10 cellular contexts compared by ENCODE assay signal in the genomic region with DNA sequence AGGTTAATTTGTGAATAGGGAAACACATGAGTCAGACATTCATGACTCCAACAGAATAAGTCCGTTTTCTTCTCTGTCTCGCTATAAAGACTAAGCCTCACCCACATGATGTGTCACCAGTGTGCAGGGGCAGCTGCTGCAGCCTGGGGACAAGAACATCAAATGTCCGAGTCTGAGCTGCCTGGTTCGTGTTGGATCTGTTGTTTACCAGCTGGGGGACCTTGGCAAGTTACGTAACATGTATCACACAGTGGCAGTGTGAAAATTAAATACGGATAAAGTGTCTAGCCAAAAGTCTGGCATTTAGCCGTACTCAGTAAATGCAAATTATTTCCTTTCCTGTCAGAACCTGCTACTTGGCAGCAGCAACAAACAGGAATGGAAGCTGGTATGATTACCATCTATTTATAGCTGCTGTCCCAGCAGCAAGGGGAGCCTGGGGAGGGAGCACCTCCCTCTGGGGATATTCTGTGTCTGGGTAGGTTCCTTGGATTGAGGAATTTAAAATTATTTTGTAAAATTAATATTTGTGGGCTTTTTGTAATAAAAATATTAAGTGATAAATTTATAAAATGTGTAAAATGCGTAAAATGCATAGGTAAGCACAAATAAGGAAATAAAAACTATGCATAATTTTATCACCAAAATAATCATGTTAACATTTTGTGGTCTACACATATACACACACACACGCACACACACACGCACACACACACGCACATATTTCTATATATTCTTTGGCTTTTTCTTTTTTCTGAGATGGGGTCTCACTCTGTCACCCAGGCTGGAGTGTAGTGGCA. TPM values are rescaled to one million over a fixed set of nuclear protein-coding genes. Genes with fewer than 3 reads are reported as not detected.
A peak's percentile ranks its signal among the peaks of the same experiment; 100 is the strongest.
DNase-seq lines count a peak whose midpoint lies in the region; ATAC-seq and TF ChIP-seq lines count a peak whose summit lies in the region.
"Had no signal": no experiment of that assay in that cellular context is flagged by ENCODE, and none has a peak within 500 bp of the region (broad histone marks: within the 10 kb centered on the region; RNA-seq: fewer than 3 reads in every experiment).

No MANE protein-coding gene starts in this region.

- no peak overlapping the region for H3K14ac ChIP-seq in trophoblast cell (ENCODE audit: low read length)

- peak; percentile 91 for DNase-seq in G401 (ENCODE audit: low spot score)
- DNase-seq in RKO (ENCODE audit: low spot score) = peak; percentile 70
- DNase-seq in fibroblast of the aortic adventitia (ENCODE audit: low read depth) = peak; percentile 4
- peak; percentile 36 to 45 for DNase-seq in trophoblast cell
- DNase-seq in activated CD4-positive, alpha-beta memory T cell treated with anti-CD3 and anti-CD28 coated beads, Interleukin-2, amount 10 ng/mL, durations not matched to agents 7 days and 5 days = no peak
- DNase-seq: activated naive CD4-positive, alpha-beta T cell treated with Interleukin-2 at 50 U/mL for 16 hours; NCI-H1436 treated with DMSO at 0.1 percent for 48 hours had no signal

- no peak overlapping the region for H3K4me2 ChIP-seq in trophoblast cell (ENCODE audit: low read length)

- H3K4me1 ChIP-seq in trophoblast cell (ENCODE audit: control insufficient read depth in 1 of 2, insufficient read depth in 2 of 2, low read length in 2 of 2) = no peaks in the 10 kb centered on the region

- H2AFZ ChIP-seq in trophoblast cell (ENCODE audit: insufficient read depth, low read length, poor library complexity) = no peak overlapping the region

- no peaks in the 10 kb centered on the region for H3K27me3 ChIP-seq in trophoblast cell (ENCODE audit: insufficient read depth, low read length)

- H3K4me3 ChIP-seq in fibroblast of the aortic adventitia (ENCODE audit: low read depth, low read length) (no peak overlapping the region), trophoblast cell (ENCODE audit: low read depth, low read length) (no peak overlapping the region)

- H3K36me3 ChIP-seq in trophoblast cell (ENCODE audit: control insufficient read depth in 1 of 2, insufficient read depth in 2 of 2, low read length in 2 of 2) = no peaks in the 10 kb centered on the region

- H2BK5ac ChIP-seq in trophoblast cell (ENCODE audit: low read depth, low read length, poor library complexity) = no peak overlapping the region

- CTCF ChIA-PET in activated CD4-positive, alpha-beta memory T cell treated with anti-CD3 and anti-CD28 coated beads, Interleukin-2, amount 10 ng/mL, durations not matched to agents 7 days and 5 days (lab: Charles Lee) = interaction anchor here (0.8 to 1.9 kb wide), 2 partner anchors 18 to 19 kb away, joined by 3 to 5 read pairs; no protein-coding TSS in a partner anchor

- in situ Hi-C loops in G401 (cut with HindIII; ENCODE audit: low sequenced_read_pairs) = no loop called here

- peaks cover 1% of the 10 kb centered on the region for H3K79me1 ChIP-seq in trophoblast cell (ENCODE audit: low read length)

- no peak overlapping the region for H3K4ac ChIP-seq in trophoblast cell (ENCODE audit: low read depth, low read length)

- no peaks in the 10 kb centered on the region for H3K9me3 Mint-ChIP-seq in activated CD4-positive, alpha-beta memory T cell treated with anti-CD3 and anti-CD28 coated beads, Interleukin-2, amount 10 ng/mL, durations not matched to agents 7 days and 5 days

- H3K9ac ChIP-seq in trophoblast cell (ENCODE audit: low read length) = no peak overlapping the region

- H2BK120ac ChIP-seq in trophoblast cell (ENCODE audit: insufficient read depth, low read length, poor library complexity) = no peak overlapping the region

- H3K36me3 Mint-ChIP-seq in activated CD4-positive, alpha-beta memory T cell treated with anti-CD3 and anti-CD28 coated beads, Interleukin-2, amount 10 ng/mL, durations not matched to agents 7 days and 5 days (ENCODE audit: low read depth) = peaks cover 3% of the 10 kb centered on the region

- ATAC-seq in HG03108 (IDR thresholded peaks at IDR 0.05; ENCODE audit: unreplicated experiment) (no peak), GM21390 (IDR thresholded peaks at IDR 0.05; ENCODE audit: unreplicated experiment) (no peak), GM18502 (IDR thresholded peaks at IDR 0.05; ENCODE audit: poor library complexity, unreplicated experiment) (no peak)

- H3K27ac ChIP-seq in trophoblast cell (ENCODE audit: low read depth, low read length) = no peak overlapping the region

- no peak overlapping the region for H4K12ac ChIP-seq in trophoblast cell (ENCODE audit: low read depth, low read length)

- no peak for TF ChIP-seq CTCF in fibroblast of the aortic adventitia (IDR thresholded peaks at IDR 0.05; ENCODE audit: insufficient read depth, low read length)

- no peak overlapping the region for H4K8ac ChIP-seq in trophoblast cell (ENCODE audit: low read depth, low read length)

- no peak overlapping the region for H4K91ac ChIP-seq in trophoblast cell (ENCODE audit: low read depth, low read length)

- H3K27ac Mint-ChIP-seq in activated CD4-positive, alpha-beta memory T cell treated with anti-CD3 and anti-CD28 coated beads, Interleukin-2, amount 10 ng/mL, durations not matched to agents 7 days and 5 days = no peak overlapping the region

- WGBS in trophoblast cell (ENCODE audit: extremely low coverage, insufficient coverage, insufficient read length) = 100% methylated on average over 1 of the region's 11 CpGs

- peaks cover 1% of the 10 kb centered on the region for H3K79me2 ChIP-seq in trophoblast cell (ENCODE audit: control insufficient read depth, insufficient read depth, low read length, poor library complexity)

- no peak overlapping the region for H3K23ac ChIP-seq in trophoblast cell (ENCODE audit: low read length)

- no peaks in the 10 kb centered on the region for H3K9me3 ChIP-seq in trophoblast cell (ENCODE audit: insufficient read depth, low read depth, low read length)

- POLR2A ChIA-PET in activated CD4-positive, alpha-beta memory T cell treated with anti-CD3 and anti-CD28 coated beads, Interleukin-2, amount 10 ng/mL, durations not matched to agents 7 days and 5 days (lab: Charles Lee) = no interaction called here

- H2AK5ac ChIP-seq in trophoblast cell (ENCODE audit: low read length) = no peak overlapping the region

- H3K18ac ChIP-seq in trophoblast cell (ENCODE audit: low read length) = no peak overlapping the region

- H2BK12ac ChIP-seq in trophoblast cell (ENCODE audit: low read length) = no peak overlapping the region

- peaks cover 16% of the 10 kb centered on the region for H3K4me1 Mint-ChIP-seq in activated CD4-positive, alpha-beta memory T cell treated with anti-CD3 and anti-CD28 coated beads, Interleukin-2, amount 10 ng/mL, durations not matched to agents 7 days and 5 days

- H3K27me3 Mint-ChIP-seq in activated CD4-positive, alpha-beta memory T cell treated with anti-CD3 and anti-CD28 coated beads, Interleukin-2, amount 10 ng/mL, durations not matched to agents 7 days and 5 days = peaks cover 26% of the 10 kb centered on the region

- no peak overlapping the region for H3K4me3 Mint-ChIP-seq in activated CD4-positive, alpha-beta memory T cell treated with anti-CD3 and anti-CD28 coated beads, Interleukin-2, amount 10 ng/mL, durations not matched to agents 7 days and 5 days

RNA-seq across cellular contexts. Expression of a gene that starts 1.3 kb away (rescaled TPM):
- total RNA-seq in G401 (2014; rRNA removed; shearing (Covaris generic)) = not detected in 2 replicates
- total RNA-seq in fibroblast of the aortic adventitia (ENCODE audit: low replicate concordance) = not detected in 2 replicates
- not detected in 2 replicates for polyA plus RNA-seq in trophoblast cell (2013)
- total RNA-seq in activated CD4-positive, alpha-beta memory T cell treated with anti-CD3 and anti-CD28 coated beads, Interleukin-2, amount 10 ng/mL, durations not matched to agents 7 days and 5 days = not detected

RNA-seq across cellular contexts. Expression of a gene that starts 4.8 kb away (rescaled TPM):
- 22.9 and 29.4 TPM in 2 replicates for total RNA-seq in G401 (2014; rRNA removed; shearing (Covaris generic))
- 10.5 and 26.7 TPM in 2 replicates for total RNA-seq in fibroblast of the aortic adventitia (ENCODE audit: low replicate concordance)
- 14.3 and 14.6 TPM in 2 replicates for polyA plus RNA-seq in trophoblast cell (2013)
- total RNA-seq in activated CD4-positive, alpha-beta memory T cell treated with anti-CD3 and anti-CD28 coated beads, Interleukin-2, amount 10 ng/mL, durations not matched to agents 7 days and 5 days = 10 to 100 TPM; 14.4 to 15.2 TPM
